In the genomic region with DNA sequence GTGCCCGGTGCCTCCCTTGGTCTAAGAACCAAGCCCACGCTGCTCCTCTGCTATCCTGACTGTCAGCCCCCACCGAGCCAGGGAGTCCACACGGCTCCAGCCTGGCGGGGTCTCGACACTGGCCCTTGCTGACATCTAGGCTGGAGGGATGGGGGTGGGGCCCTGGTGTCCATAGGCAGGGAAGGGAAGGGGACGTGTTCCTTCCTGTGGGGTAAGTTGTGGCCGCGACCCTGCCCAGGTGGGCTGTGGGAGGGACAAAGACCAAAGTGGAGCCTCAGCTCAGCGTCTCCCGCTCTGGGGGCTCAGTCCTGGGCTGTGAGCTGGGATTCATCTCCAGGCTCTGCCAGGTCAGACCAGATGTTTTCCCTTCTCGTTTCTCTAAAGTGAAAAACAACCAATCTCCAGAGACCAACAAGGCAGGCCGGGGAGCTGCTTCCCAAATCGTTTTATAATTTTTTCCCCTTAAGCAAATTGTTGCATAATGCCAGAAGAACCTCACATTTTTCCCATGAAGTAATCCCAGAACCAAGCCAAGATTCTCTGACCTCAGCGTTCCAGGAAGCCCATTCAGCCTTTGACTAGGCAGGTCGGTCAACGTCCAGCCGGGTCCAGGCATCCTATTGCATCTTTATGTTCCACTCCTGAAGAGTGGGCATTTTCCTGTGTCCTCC, we compare ENCODE assay signal across 11 cellular contexts.
A peak's percentile ranks its signal among the peaks of the same experiment; 100 is the strongest.
DNase-seq lines count a peak whose midpoint lies in the region; ATAC-seq, FAIRE-seq and TF ChIP-seq lines count a peak whose summit lies in the region.
"Had no signal": no experiment of that assay in that cellular context is flagged by ENCODE, and none has a peak within 500 bp of the region (broad histone marks: within the 10 kb centered on the region; RNA-seq: fewer than 3 reads in every experiment).

No MANE protein-coding gene starts in this region.

- POLR2A ChIA-PET in HepG2 (lab: Yijun Ruan, JAX) = no interaction called here
- POLR2A ChIA-PET in activated CD4-positive, alpha-beta memory T cell treated with anti-CD3 and anti-CD28 coated beads for 36 hours (lab: Charles Lee) = no interaction called here

- no peaks in the 10 kb centered on the region for H3K4me1 Mint-ChIP-seq in activated CD4-positive, alpha-beta memory T cell treated with anti-CD3 and anti-CD28 coated beads for 36 hours (ENCODE audit: low read depth)

- H2AFZ ChIP-seq in HepG2 (ENCODE audit: low read length) = no peak overlapping the region

- TF ChIP-seq POLR2A in HepG2 (IDR thresholded peaks at IDR 0.05; ENCODE audit: insufficient read depth in 1 of 2, low read depth in 2 of 2, low read length in 2 of 2) = no peak

- no peaks in the 10 kb centered on the region for H3K4me1 ChIP-seq in liver (ENCODE audit: control insufficient read depth in 4 of 4, insufficient read depth in 4 of 4, low read length in 3 of 4)
- H3K4me1 ChIP-seq in HepG2 (ENCODE audit: insufficient read depth, low read length) = no peaks in the 10 kb centered on the region

- no TSS peak for BruUV-seq in HepG2 (replicated peaks; lab: Mats Ljungman, UMichigan)

- no peak overlapping the region for H3K27ac Mint-ChIP-seq in activated CD4-positive, alpha-beta memory T cell treated with anti-CD3 and anti-CD28 coated beads for 36 hours

- H3K27me3 Mint-ChIP-seq in activated CD4-positive, alpha-beta memory T cell treated with anti-CD3 and anti-CD28 coated beads for 36 hours = no peaks in the 10 kb centered on the region

- intact Hi-C loops in HepG2 (cut with micrococcal nuclease; ENCODE audit: unreplicated experiment) = no loop called here
- intact Hi-C loops in activated CD4-positive, alpha-beta memory T cell treated with anti-CD3 and anti-CD28 coated beads for 36 hours (cut with micrococcal nuclease) = no loop called here

- no peaks in the 10 kb centered on the region for H3K9me3 ChIP-seq in liver (ENCODE audit: control insufficient read depth in 4 of 4, low read length in 3 of 4)
- H3K9me3 ChIP-seq in HepG2 (ENCODE audit: low read length) = no peaks in the 10 kb centered on the region

- peaks cover 4% of the 10 kb centered on the region for H3K36me3 Mint-ChIP-seq in activated CD4-positive, alpha-beta memory T cell treated with anti-CD3 and anti-CD28 coated beads for 36 hours

- no peak overlapping the region for H3K4me3 Mint-ChIP-seq in activated CD4-positive, alpha-beta memory T cell treated with anti-CD3 and anti-CD28 coated beads for 36 hours

- DNase-seq in HepG2 (ENCODE audit: low spot score) = no peak
- peak; percentile 95 for DNase-seq in fibroblast of peridontal ligament (ENCODE audit: extremely low read depth)
- DNase-seq in omental fat pad (ENCODE audit: low spot score) = no peak
- no peak for DNase-seq in DMS53 treated with DMSO at 0.1 percent for 48 hours (lab: John Stamatoyannopoulos, UW; ENCODE audit: unreplicated experiment)
- DNase-seq in activated CD4-positive, alpha-beta memory T cell treated with anti-CD3 and anti-CD28 coated beads for 36 hours = no peak
- DNase-seq in cerebellar cortex (ENCODE audit: low spot score) = no peak
- DNase-seq in HT-29 (ENCODE audit: low spot score) = no peak
- DNase-seq: activated effector memory CD4-positive, alpha-beta T cell treated with Interleukin-2 at 50 U/mL for 16 hours; KG1 had no signal

- H3K9me3 Mint-ChIP-seq in activated CD4-positive, alpha-beta memory T cell treated with anti-CD3 and anti-CD28 coated beads for 36 hours = no peaks in the 10 kb centered on the region

- no peak for FAIRE-seq in HepG2 (lab: Jason Lieb, UNC)
- FAIRE-seq: A204.1 had no signal

- WGBS in liver = 79% methylated on average over 18 of the region's 18 CpGs
- 86% methylated on average over 12 of the region's 18 CpGs for WGBS in HepG2 (ENCODE audit: low lambda C conversion rate)

- H3K4me3 ChIP-seq in liver (ENCODE audit: low read depth in 1 of 3, low read length in 3 of 3) (no peak overlapping the region), HepG2 (replicated peaks in 1 of 3; ENCODE audit: insufficient read depth in 1 of 3, low read depth in 2 of 3, low read length in 3 of 3) (no peak overlapping the region)

- ATAC-seq in HepG2 (no peak), omental fat pad (ENCODE audit: low FRiP score) (peak; percentile 48)

- CTCF ChIA-PET in HepG2 (lab: Yijun Ruan, JAX; ENCODE audit: low intra/inter-chr PET ratio, low total read pairs) = no interaction called here
- CTCF ChIA-PET in activated CD4-positive, alpha-beta memory T cell treated with anti-CD3 and anti-CD28 coated beads for 36 hours (lab: Charles Lee) = interaction anchor here (0.6 kb wide), 1 partner anchor 78 kb away, joined by 3 read pairs; no protein-coding TSS in a partner anchor

- TF ChIP-seq RAD21 in liver (IDR thresholded peaks at IDR 0.05) (no peak), HepG2 (CRISPR knock-in tag; IDR thresholded peaks at IDR 0.05) (no peak)

- TF ChIP-seq EP300 in HepG2 (IDR thresholded peaks at IDR 0.05; ENCODE audit: low read depth in 2 of 2, low read length in 2 of 2) = no peak
- TF ChIP-seq EP300 in HepG2 (CRISPR knock-in tag; IDR thresholded peaks at IDR 0.05; ENCODE audit: borderline replicate concordance) = no peak

- H3K79me2 ChIP-seq in HepG2 (ENCODE audit: insufficient read depth, low read length) = no peaks in the 10 kb centered on the region

- no peak overlapping the region for H3K9ac ChIP-seq in liver (ENCODE audit: low read depth in 1 of 2, low read length in 2 of 2)
- H3K9ac ChIP-seq in HepG2 (ENCODE audit: insufficient read depth, low read depth, low read length) = no peak overlapping the region

- TF ChIP-seq CTCF in liver (IDR thresholded peaks at IDR 0.05; ENCODE audit: low read depth, low read length, missing input control) (no peak), HepG2 (CRISPR knock-in tag; IDR thresholded peaks at IDR 0.05) (no peak), omental fat pad (IDR thresholded peaks at IDR 0.05) (no peak)

- H3K27me3 ChIP-seq in liver (ENCODE audit: control insufficient read depth in 4 of 4, insufficient read depth in 4 of 4, low read length in 3 of 4) (no peaks in the 10 kb centered on the region), HepG2 (ENCODE audit: control insufficient read depth in 1 of 2, insufficient read depth in 2 of 2, low read length in 2 of 2) (no peaks in the 10 kb centered on the region)

- peak overlapping the region; percentile 1 to 48 for H3K27ac ChIP-seq in liver (ENCODE audit: low read depth in 1 of 2, low read length in 2 of 2)
- no peak overlapping the region for H3K27ac ChIP-seq in HepG2 (ENCODE audit: extremely low read length, insufficient read depth, low read length)

- H3K36me3 ChIP-seq in liver (ENCODE audit: control insufficient read depth in 4 of 4, insufficient read depth in 3 of 4, low read depth in 1 of 4, low read length in 3 of 4) = no peaks in the 10 kb centered on the region
- H3K36me3 ChIP-seq in HepG2 (replicated peaks in 1 of 2; ENCODE audit: control insufficient read depth in 1 of 2, insufficient read depth in 2 of 2, low read length in 2 of 2) = no peaks in the 10 kb centered on the region

- H3K4me2 ChIP-seq in HepG2 (ENCODE audit: low read depth, low read length) = no peak overlapping the region

- in situ Hi-C loops in HepG2 (cut with HindIII; ENCODE audit: extremely low pct_ligation_motif_present, low pct_unique_long_range_greater_than_20kb) = loop anchor here (10.0 kb wide), 1 partner anchor 246 kb away; no protein-coding TSS in a partner anchor

- no peaks in the 10 kb centered on the region for H4K20me1 ChIP-seq in HepG2 (ENCODE audit: insufficient read depth, low read length)

TF ChIP-seq in liver, 16 proteins besides CTCF, POLR2A, EP300 and RAD21 (continues in another document):
- TF ChIP-seq, protein P1, sequence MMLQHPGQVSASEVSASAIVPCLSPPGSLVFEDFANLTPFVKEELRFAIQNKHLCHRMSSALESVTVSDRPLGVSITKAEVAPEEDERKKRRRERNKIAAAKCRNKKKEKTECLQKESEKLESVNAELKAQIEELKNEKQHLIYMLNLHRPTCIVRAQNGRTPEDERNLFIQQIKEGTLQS (IDR thresholded peaks at IDR 0.05) = no peak
- TF ChIP-seq YY1 (IDR thresholded peaks at IDR 0.05) = no peak
- TF ChIP-seq, protein P2, sequence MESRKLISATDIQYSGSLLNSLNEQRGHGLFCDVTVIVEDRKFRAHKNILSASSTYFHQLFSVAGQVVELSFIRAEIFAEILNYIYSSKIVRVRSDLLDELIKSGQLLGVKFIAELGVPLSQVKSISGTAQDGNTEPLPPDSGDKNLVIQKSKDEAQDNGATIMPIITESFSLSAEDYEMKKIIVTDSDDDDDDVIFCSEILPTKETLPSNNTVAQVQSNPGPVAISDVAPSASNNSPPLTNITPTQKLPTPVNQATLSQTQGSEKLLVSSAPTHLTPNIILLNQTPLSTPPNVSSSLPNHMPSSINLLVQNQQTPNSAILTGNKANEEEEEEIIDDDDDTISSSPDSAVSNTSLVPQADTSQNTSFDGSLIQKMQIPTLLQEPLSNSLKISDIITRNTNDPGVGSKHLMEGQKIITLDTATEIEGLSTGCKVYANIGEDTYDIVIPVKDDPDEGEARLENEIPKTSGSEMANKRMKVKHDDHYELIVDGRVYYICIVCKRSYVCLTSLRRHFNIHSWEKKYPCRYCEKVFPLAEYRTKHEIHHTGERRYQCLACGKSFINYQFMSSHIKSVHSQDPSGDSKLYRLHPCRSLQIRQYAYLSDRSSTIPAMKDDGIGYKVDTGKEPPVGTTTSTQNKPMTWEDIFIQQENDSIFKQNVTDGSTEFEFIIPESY (IDR thresholded peaks at IDR 0.05) = no peak

TF ChIP-seq in HepG2, 621 proteins besides CTCF, POLR2A, EP300 and RAD21 (continues in another document):
- TF ChIP-seq ZZZ3 (CRISPR knock-in tag; IDR thresholded peaks at IDR 0.05; ENCODE audit: borderline replicate concordance) (no peak), ZNF367 (CRISPR knock-in tag; IDR thresholded peaks at IDR 0.05; ENCODE audit: borderline replicate concordance) (no peak), ZNF468 (CRISPR knock-in tag; IDR thresholded peaks at IDR 0.05) (no peak), ZNF317 (CRISPR knock-in tag; IDR thresholded peaks at IDR 0.05) (no peak), ZNF501 (CRISPR knock-in tag; IDR thresholded peaks at IDR 0.05) (no peak), SATB2 (CRISPR knock-in tag; IDR thresholded peaks at IDR 0.05) (no peak), MAFK (conservative IDR thresholded peaks at IDR 0.05 in 1 of 2, IDR thresholded peaks at IDR 0.05 in 1 of 2; ENCODE audit: low read length in 2 of 2) (no peak)
- TF ChIP-seq, protein P3, sequence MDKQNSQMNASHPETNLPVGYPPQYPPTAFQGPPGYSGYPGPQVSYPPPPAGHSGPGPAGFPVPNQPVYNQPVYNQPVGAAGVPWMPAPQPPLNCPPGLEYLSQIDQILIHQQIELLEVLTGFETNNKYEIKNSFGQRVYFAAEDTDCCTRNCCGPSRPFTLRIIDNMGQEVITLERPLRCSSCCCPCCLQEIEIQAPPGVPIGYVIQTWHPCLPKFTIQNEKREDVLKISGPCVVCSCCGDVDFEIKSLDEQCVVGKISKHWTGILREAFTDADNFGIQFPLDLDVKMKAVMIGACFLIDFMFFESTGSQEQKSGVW (CRISPR knock-in tag; IDR thresholded peaks at IDR 0.05; ENCODE audit: borderline replicate concordance) = no peak
